ENCODE assay signal across 9 cellular contexts in genomic region chr3:32340039-32340438, GRCh38. TPM values are rescaled to one million over a fixed set of nuclear protein-coding genes. Genes with fewer than 3 reads are reported as not detected.
A peak's percentile ranks its signal among the peaks of the same experiment; 100 is the strongest.
DNase-seq lines count a peak whose midpoint lies in the region; ATAC-seq and TF ChIP-seq lines count a peak whose summit lies in the region.
"Had no signal": no experiment of that assay in that cellular context is flagged by ENCODE, and none has a peak within 500 bp of the region (broad histone marks: within the 10 kb centered on the region; RNA-seq: fewer than 3 reads in every experiment).

No MANE protein-coding gene starts in this region.

- H3K36me3 ChIP-seq in Loucy (ENCODE audit: insufficient read depth, low read length) (no peaks in the 10 kb centered on the region), ovary (no peaks in the 10 kb centered on the region)

- TF ChIP-seq CTCF in Loucy (conservative IDR thresholded peaks at IDR 0.05; ENCODE audit: low read length) (peak; percentile 58), fibroblast of mammary gland (conservative IDR thresholded peaks at IDR 0.05; ENCODE audit: control insufficient read depth, insufficient read depth, low read depth, low read length) (peak; percentile 48), neural crest cell (conservative IDR thresholded peaks at IDR 0.05) (peak; percentile 70), ovary (IDR thresholded peaks at IDR 0.05) (no peak)

- no peaks in the 10 kb centered on the region for H3K27me3 ChIP-seq in Loucy (ENCODE audit: insufficient read depth, low read length, poor library complexity, severe bottlenecking)
- H3K27me3 ChIP-seq in ovary, result no peaks in the 10 kb centered on the region

- H4K20me1 ChIP-seq in Loucy (ENCODE audit: insufficient read depth, low read length, poor library complexity, severe bottlenecking), result no peaks in the 10 kb centered on the region

- no peaks in the 10 kb centered on the region for H3K9me3 ChIP-seq in Loucy (ENCODE audit: insufficient read depth, low read depth, low read length)
- H3K9me3 ChIP-seq in ovary, result no peaks in the 10 kb centered on the region

- TF ChIP-seq POLR2A in ovary (IDR thresholded peaks at IDR 0.05), result no peak

- no peak overlapping the region for H3K27ac ChIP-seq in ovary

- no peak overlapping the region for H3K9ac ChIP-seq in Loucy (ENCODE audit: low read depth, low read length, poor library complexity, severe bottlenecking)

- no peak overlapping the region for H3K4me2 ChIP-seq in Loucy (ENCODE audit: low read depth, low read length, poor library complexity, severe bottlenecking)

- CTCF ChIA-PET in T-cell (lab: Charles Lee), result interaction anchor here (0.8 to 1.1 kb wide), 2 partner anchors 164 to 166 kb away, joined by 3 to 4 read pairs; no protein-coding TSS in a partner anchor

- no peaks in the 10 kb centered on the region for H3K79me2 ChIP-seq in Loucy (ENCODE audit: insufficient read depth, low read length)

- ATAC-seq in T-cell (replicated peaks in 1 of 4), result peak; percentile 61 to 85 (median 73)
- ATAC-seq in GM18498 (IDR thresholded peaks at IDR 0.05; ENCODE audit: unreplicated experiment), result no peak

- H3K36me3 Mint-ChIP-seq in T-cell (no peaks in the 10 kb centered on the region), neural crest cell (ENCODE audit: low read depth) (no peaks in the 10 kb centered on the region)

- H3K9me2 ChIP-seq in Loucy (replicated peaks; ENCODE audit: low read depth, low read length), result no peaks in the 10 kb centered on the region

- H3F3A ChIP-seq in Loucy (ENCODE audit: low read depth), result no peaks in the 10 kb centered on the region

- no peaks in the 10 kb centered on the region for H3K27me3 Mint-ChIP-seq in T-cell
- no peaks in the 10 kb centered on the region for H3K27me3 Mint-ChIP-seq in neural crest cell (ENCODE audit: low read depth)
- H3K27me3 Mint-ChIP-seq: dendritic cell treated with granulocyte-macrophage colony-stimulating factor and Interleukin-4, amounts not matched to agents 40 ng/mL and 50 ng/mL, for 4 days had no signal

- POLR2A ChIA-PET in T-cell (lab: Charles Lee), result no interaction called here

- no peak overlapping the region for H2AFZ ChIP-seq in Loucy (ENCODE audit: low read length)

- H3K4me1 Mint-ChIP-seq in T-cell (peaks cover 27 to 34% (median 31%) of the 10 kb centered on the region in 3 donors), neural crest cell (peaks cover 29% of the 10 kb centered on the region)

- WGBS in ovary, 3 donors, result 16 to 24% (median 24%) methylated on average over 6 of the region's 6 CpGs

- H3K27ac Mint-ChIP-seq in T-cell, result no peak overlapping the region
- H3K27ac Mint-ChIP-seq in neural crest cell (ENCODE audit: unreplicated experiment), result no peak overlapping the region
- H3K27ac Mint-ChIP-seq: dendritic cell treated with granulocyte-macrophage colony-stimulating factor and Interleukin-4, amounts not matched to agents 40 ng/mL and 50 ng/mL, for 4 days had no signal

- no peak for TF ChIP-seq EP300 in ovary (IDR thresholded peaks at IDR 0.05)

- DNase-seq in stimulated activated CD4-positive, alpha-beta T cell treated with anti-CD3 and anti-CD28 coated beads, Interleukin-1b, Interleukin-23, amount 100 ng/mL, for 48 hours, result peak; percentile 4
- no peak for DNase-seq in stimulated activated CD4-positive, alpha-beta T cell treated with anti-CD3 and anti-CD28 coated beads, Interleukin-4, amount 100 ng/mL, for 1 hour
- peak in 18 of 34 experiments; percentile 2 to 27 (median 10) for DNase-seq in T-cell
- DNase-seq in fibroblast of mammary gland (ENCODE audit: low read depth), result peak; percentile 59
- peak; percentile 26 for DNase-seq in neural crest cell (ENCODE audit: low read depth, low spot score)
- no peak for DNase-seq in ovary

- H3K4me3 ChIP-seq in Loucy (ENCODE audit: low read length, poor library complexity, severe bottlenecking) (no peak overlapping the region), fibroblast of mammary gland (ENCODE audit: control insufficient read depth, low read depth, low read length) (no peak overlapping the region), ovary (no peak overlapping the region)

- H3K4me3 Mint-ChIP-seq in T-cell, result no peak overlapping the region
- no peak overlapping the region for H3K4me3 Mint-ChIP-seq in neural crest cell
- H3K4me3 Mint-ChIP-seq: dendritic cell treated with granulocyte-macrophage colony-stimulating factor and Interleukin-4, amounts not matched to agents 40 ng/mL and 50 ng/mL, for 4 days had no signal

- H3K9me3 Mint-ChIP-seq in T-cell, result no peaks in the 10 kb centered on the region
- no peaks in the 10 kb centered on the region for H3K9me3 Mint-ChIP-seq in neural crest cell
- H3K9me3 Mint-ChIP-seq: dendritic cell treated with granulocyte-macrophage colony-stimulating factor and Interleukin-4, amounts not matched to agents 40 ng/mL and 50 ng/mL, for 4 days had no signal

- intact Hi-C loops in ovary (cut with DNase I), result loop anchor here in 1 of 4 donors (10.0 kb wide), 1 partner anchor 45 kb away; no protein-coding TSS in a partner anchor

- H3K4me1 ChIP-seq in Loucy (ENCODE audit: insufficient read depth, low read length, poor library complexity, severe bottlenecking), result no peaks in the 10 kb centered on the region
- H3K4me1 ChIP-seq in ovary (ENCODE audit: insufficient read depth), result no peaks in the 10 kb centered on the region

RNA-seq across cellular contexts. Expression of gene CMTM7, which starts 51.6 kb away (rescaled TPM):
- total RNA-seq in T-cell (10 to 100 TPM; 40.7 to 56.7 (median 47.8) TPM), neural crest cell (37.4 and 38.0 TPM in 2 replicates), ovary (10 to 100 TPM in 3 of 7 donors, 1 to 10 TPM in 4; 2.7 to 63.4 (median 7.6) TPM)
- polyA plus RNA-seq in ovary, result 10 to 100 TPM in 1 of 2 donors, 1 to 10 TPM in 1; 4.7 to 20.3 TPM

Comparison
In these comparisons a context has a peak if more than half of its experiments do, and no peak if none do; other contexts are left out.
1. DNase-seq: peak in stimulated activated CD4-positive, alpha-beta T cell treated with anti-CD3 and anti-CD28 coated beads, Interleukin-1b, Interleukin-23, amount 100 ng/mL, for 48 hours (single experiment), T-cell (18 of 34), fibroblast of mammary gland (single experiment) and neural crest cell (single experiment); none in stimulated activated CD4-positive, alpha-beta T cell treated with anti-CD3 and anti-CD28 coated beads, Interleukin-4, amount 100 ng/mL, for 1 hour (single experiment) and ovary (0 of 5).
2. CTCF ChIP-seq: peak in Loucy (single experiment), fibroblast of mammary gland (single experiment) and neural crest cell (single experiment); none in ovary (0 of 3).